In the genomic region with DNA sequence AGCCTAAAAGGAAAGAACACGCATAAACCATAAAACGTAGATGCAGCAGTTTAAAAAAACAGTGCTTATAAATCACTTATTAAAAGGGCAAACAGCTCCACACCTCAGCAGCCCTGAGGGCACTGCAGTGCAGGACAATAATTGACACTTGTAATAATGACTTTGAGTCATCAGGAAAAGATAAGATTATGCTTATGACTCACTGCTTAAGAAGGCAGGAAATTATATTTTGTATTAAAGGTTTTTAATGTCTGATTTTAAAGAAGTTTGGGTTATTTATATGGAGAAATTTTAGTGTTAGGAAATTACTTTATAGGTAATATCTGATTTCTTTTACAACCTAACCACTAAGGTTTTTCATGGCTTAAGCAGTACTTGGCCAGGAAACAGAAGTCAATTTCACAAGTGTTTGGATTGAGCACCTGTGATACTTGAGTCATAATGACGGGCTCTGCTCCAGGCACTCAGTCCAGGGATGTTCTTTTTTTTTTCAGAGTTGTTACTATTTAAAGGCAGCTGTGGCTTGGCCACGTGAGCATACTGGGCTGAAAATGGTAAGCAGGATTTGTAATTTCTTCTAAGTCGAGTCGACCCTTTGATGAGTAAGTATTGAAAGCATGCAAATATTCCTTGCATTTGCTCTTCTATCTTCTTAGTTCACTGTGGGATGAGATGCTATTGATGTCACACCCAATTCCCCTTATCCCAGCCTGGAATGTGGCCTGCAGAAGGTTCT, we compare ENCODE assay signal across 1 cellular context.
A peak's percentile ranks its signal among the peaks of the same experiment; 100 is the strongest.
TF ChIP-seq lines count a peak whose summit lies in the region.

No MANE protein-coding gene starts in this region.

TF ChIP-seq in IMR-90, 13 proteins besides CTCF, POLR2A, EP300 and RAD21 (continued from another document):
- TF ChIP-seq, protein P1, sequence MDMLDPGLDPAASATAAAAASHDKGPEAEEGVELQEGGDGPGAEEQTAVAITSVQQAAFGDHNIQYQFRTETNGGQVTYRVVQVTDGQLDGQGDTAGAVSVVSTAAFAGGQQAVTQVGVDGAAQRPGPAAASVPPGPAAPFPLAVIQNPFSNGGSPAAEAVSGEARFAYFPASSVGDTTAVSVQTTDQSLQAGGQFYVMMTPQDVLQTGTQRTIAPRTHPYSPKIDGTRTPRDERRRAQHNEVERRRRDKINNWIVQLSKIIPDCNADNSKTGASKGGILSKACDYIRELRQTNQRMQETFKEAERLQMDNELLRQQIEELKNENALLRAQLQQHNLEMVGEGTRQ (IDR thresholded peaks at IDR 0.05; ENCODE audit: low read depth, low read length): peak; percentile 95
- TF ChIP-seq RFX5 (IDR thresholded peaks at IDR 0.05; ENCODE audit: low read depth, low read length): no peak
- TF ChIP-seq CHD1 (IDR thresholded peaks at IDR 0.05; ENCODE audit: low read depth, low read length): no peak; the same call in 1 of the 2 replicates
